ENCODE assay signal across 8 cellular contexts in genomic region chrX:103918584-103919335, GRCh38. TPM values are rescaled to one million over a fixed set of nuclear protein-coding genes. Genes with fewer than 3 reads are reported as not detected.
DNase-seq lines count a peak whose midpoint lies in the region; ATAC-seq and TF ChIP-seq lines count a peak whose summit lies in the region.

No MANE protein-coding gene starts in this region.

- no peaks in the 10 kb centered on the region for H3K9me3 Mint-ChIP-seq in activated T-helper 2 cell treated with anti-CD3 and anti-CD28 coated beads, Interferon-gamma antibody, Interleukin-2, Interleukin-4, amounts not matched to agents 10 μg/mL and 5 μg/mL and 100 μg/mL, durations not matched to agents 14 hours and 24 hours and 36 hours

- H3K4me3 ChIP-seq in fibroblast of the aortic adventitia (ENCODE audit: low read depth, low read length): peak overlapping the region; percentile 66
- H3K4me3 ChIP-seq in neural cell (ENCODE audit: low read length): peak overlapping the region; percentile 76

- H3K9me3 ChIP-seq in neural cell (ENCODE audit: low read length): no peaks in the 10 kb centered on the region

- H3K4me1 Mint-ChIP-seq in activated T-helper 2 cell treated with anti-CD3 and anti-CD28 coated beads, Interferon-gamma antibody, Interleukin-2, Interleukin-4, amounts not matched to agents 10 μg/mL and 5 μg/mL and 100 μg/mL, durations not matched to agents 14 hours and 24 hours and 36 hours (ENCODE audit: low read depth): peaks cover 14% of the 10 kb centered on the region

- H4K20me1 ChIP-seq in neural cell (ENCODE audit: insufficient read depth): no peaks in the 10 kb centered on the region

- DNase-seq in DMS53 treated with DMSO at 0.1 percent for 48 hours (lab: John Stamatoyannopoulos, UW; ENCODE audit: unreplicated experiment): peak; percentile 61
- DNase-seq in HT1080 (ENCODE audit: low read depth): peak; percentile 70
- DNase-seq in OCI-M1 (lab: John Stamatoyannopoulos, UW): peak; percentile 38
- peak; percentile 55 for DNase-seq in activated T-helper 2 cell treated with anti-CD3 and anti-CD28 coated beads, Interferon-gamma antibody, Interleukin-2, Interleukin-4, amounts not matched to agents 10 μg/mL and 5 μg/mL and 100 μg/mL, durations not matched to agents 14 hours and 24 hours and 36 hours (ENCODE audit: low spot score)
- DNase-seq in fibroblast of the aortic adventitia (ENCODE audit: low read depth): peak; percentile 51
- DNase-seq in substantia nigra (lab: John Stamatoyannopoulos, UW): peak in 46 of 49 donors; percentile 1 to 72 (median 20)

- H3K27me3 Mint-ChIP-seq in activated T-helper 2 cell treated with anti-CD3 and anti-CD28 coated beads, Interferon-gamma antibody, Interleukin-2, Interleukin-4, amounts not matched to agents 10 μg/mL and 5 μg/mL and 100 μg/mL, durations not matched to agents 14 hours and 24 hours and 36 hours (ENCODE audit: low read depth): no peaks in the 10 kb centered on the region

- peak overlapping the region; percentile 33 for H2AFZ ChIP-seq in neural cell (ENCODE audit: low read depth, low read length)

- no peaks in the 10 kb centered on the region for H3K27me3 ChIP-seq in neural cell (ENCODE audit: insufficient read depth, low read depth, low read length)

- peak overlapping the region; percentile 94 for H3K4me3 Mint-ChIP-seq in activated T-helper 2 cell treated with anti-CD3 and anti-CD28 coated beads, Interferon-gamma antibody, Interleukin-2, Interleukin-4, amounts not matched to agents 10 μg/mL and 5 μg/mL and 100 μg/mL, durations not matched to agents 14 hours and 24 hours and 36 hours (ENCODE audit: low read depth)

- peaks cover 14% of the 10 kb centered on the region for H3K36me3 Mint-ChIP-seq in activated T-helper 2 cell treated with anti-CD3 and anti-CD28 coated beads, Interferon-gamma antibody, Interleukin-2, Interleukin-4, amounts not matched to agents 10 μg/mL and 5 μg/mL and 100 μg/mL, durations not matched to agents 14 hours and 24 hours and 36 hours (ENCODE audit: low read depth)

- H3K9me2 ChIP-seq in neural cell (ENCODE audit: insufficient read depth, low read length): no peaks in the 10 kb centered on the region

- no peaks in the 10 kb centered on the region for H3F3A ChIP-seq in neural cell (ENCODE audit: insufficient read depth, low read length, poor library complexity, severe bottlenecking)

- H3K4me2 ChIP-seq in neural cell (ENCODE audit: low read length): no peak overlapping the region

- H3K27ac ChIP-seq in neural cell (ENCODE audit: low read length): peak overlapping the region; percentile 93
- peak overlapping the region; percentile 45 for H3K27ac ChIP-seq in substantia nigra (ENCODE audit: low read depth, low read length, poor library complexity, severe bottlenecking)

- H3K79me2 ChIP-seq in neural cell (replicated peaks; ENCODE audit: insufficient read depth, low read length): peaks cover 10% of the 10 kb centered on the region

- TF ChIP-seq CTCF in fibroblast of the aortic adventitia (IDR thresholded peaks at IDR 0.05; ENCODE audit: insufficient read depth, low read length): no peak
- TF ChIP-seq CTCF in neural cell (IDR thresholded peaks at IDR 0.05; ENCODE audit: poor library complexity, severe bottlenecking): no peak

- H3K9ac ChIP-seq in neural cell (ENCODE audit: low read length): peak overlapping the region; percentile 93

- no peaks in the 10 kb centered on the region for H3K36me3 ChIP-seq in neural cell (ENCODE audit: insufficient read depth, low read length)

- peak; percentile 67 for ATAC-seq in GM21390 (IDR thresholded peaks at IDR 0.05; ENCODE audit: unreplicated experiment)

- H3K27ac Mint-ChIP-seq in activated T-helper 2 cell treated with anti-CD3 and anti-CD28 coated beads, Interferon-gamma antibody, Interleukin-2, Interleukin-4, amounts not matched to agents 10 μg/mL and 5 μg/mL and 100 μg/mL, durations not matched to agents 14 hours and 24 hours and 36 hours: peak overlapping the region; percentile 92

- no peak for TF ChIP-seq RAD21 in neural cell (conservative IDR thresholded peaks at IDR 0.05)

- no peak for TF ChIP-seq EP300 in neural cell (conservative IDR thresholded peaks at IDR 0.05; ENCODE audit: poor library complexity, severe bottlenecking)

- intact Hi-C loops in activated T-helper 2 cell treated with anti-CD3 and anti-CD28 coated beads, Interferon-gamma antibody, Interleukin-2, Interleukin-4, amounts not matched to agents 10 μg/mL and 5 μg/mL and 100 μg/mL, durations not matched to agents 14 hours and 24 hours and 36 hours (cut with micrococcal nuclease): loop anchor here (2.0 kb wide), 1 partner anchor 22 kb away; no protein-coding TSS in a partner anchor

TF ChIP-seq in neural cell, 6 proteins besides CTCF, POLR2A, EP300 and RAD21:
- TF ChIP-seq POLR2AphosphoS5 (IDR thresholded peaks at IDR 0.05): peak; percentile 60
- peak; percentile 69 for TF ChIP-seq REST (IDR thresholded peaks at IDR 0.05; ENCODE audit: borderline replicate concordance)
- peak; percentile 36 for TF ChIP-seq MXI1 (conservative IDR thresholded peaks at IDR 0.05; ENCODE audit: poor library complexity, severe bottlenecking)
- TF ChIP-seq SMC3 (conservative IDR thresholded peaks at IDR 0.05; ENCODE audit: poor library complexity): no peak
- TF ChIP-seq TAF1 (IDR thresholded peaks at IDR 0.05; ENCODE audit: low read depth): peak; percentile 56

RNA-seq across cellular contexts. Expression of gene TMSB15B, which starts 43.7 kb away (rescaled TPM):
- 2.5 and 4.3 TPM in 2 replicates for total RNA-seq in HT1080 (2014; rRNA removed; shearing (Covaris generic))
- polyA plus RNA-seq in HT1080 (2015; cell fraction: cytosol; rRNA removed): 7.6 and 8.3 TPM in 2 replicates
- polyA plus RNA-seq in HT1080 (2015; cell fraction: nucleus; rRNA removed): 6.0 and 6.2 TPM in 2 replicates
- 7.7 and 7.9 TPM in 2 replicates for total RNA-seq in activated T-helper 2 cell treated with anti-CD3 and anti-CD28 coated beads, Interferon-gamma antibody, Interleukin-2, Interleukin-4, amounts not matched to agents 10 μg/mL and 5 μg/mL and 100 μg/mL, durations not matched to agents 14 hours and 24 hours and 36 hours
- 7.0 and 7.6 TPM in 2 replicates for total RNA-seq in fibroblast of the aortic adventitia (ENCODE audit: low replicate concordance)
- 128 and 133 TPM in 2 replicates for polyA plus RNA-seq in neural cell
- polyA minus RNA-seq in neural cell: 36.1 and 44.8 TPM in 2 replicates

Comparison
In these comparisons a context has a peak if more than half of its experiments do, and no peak if none do; other contexts are left out.
1. Peak in every context shown above with its lines: DNase-seq, ATAC-seq, H3K4me3 ChIP-seq and H3K27ac ChIP-seq.